In the genomic region with DNA sequence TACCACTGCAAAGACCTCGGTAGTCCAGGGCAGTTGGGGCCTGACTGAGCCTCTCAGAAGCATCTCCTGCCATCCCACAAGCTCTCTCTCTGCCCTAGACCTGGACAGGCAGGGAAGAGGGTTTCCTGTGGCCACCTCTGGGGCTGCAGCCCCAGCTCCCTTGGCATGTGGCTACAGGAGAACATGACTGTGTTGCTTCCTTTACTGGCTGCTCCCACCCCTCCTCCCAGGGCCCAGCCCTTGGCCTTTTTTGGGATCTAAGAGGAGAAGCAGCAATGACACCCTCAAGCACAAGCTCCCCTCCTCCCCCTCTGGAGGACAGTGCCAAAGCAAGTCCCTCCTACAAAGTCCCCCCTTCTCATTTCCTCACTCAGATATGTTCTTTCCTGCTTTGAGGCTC, we compare ENCODE assay signal across 20 cellular contexts. TPM values are rescaled to one million over a fixed set of nuclear protein-coding genes. Genes with fewer than 3 reads are reported as not detected.
DNase-seq lines count a peak whose midpoint lies in the region; ATAC-seq and TF ChIP-seq lines count a peak whose summit lies in the region.
"Had no signal": no experiment of that assay in that cellular context is flagged by ENCODE, and none has a peak within 500 bp of the region (broad histone marks: within the 10 kb centered on the region; RNA-seq: fewer than 3 reads in every experiment).

No MANE protein-coding gene starts in this region.

- DNase-seq in activated CD8-positive, alpha-beta T cell treated with anti-CD3 and anti-CD28 coated beads, Interleukin-2, amount 10 ng/mL, durations not matched to agents 7 days and 5 days = no peak
- DNase-seq in activated CD8-positive, alpha-beta T cell treated with anti-CD3 and anti-CD28 coated beads for 36 hours = no peak
- DNase-seq in RWPE1 (ENCODE audit: low spot score) = no peak
- peak; percentile 53 for DNase-seq in chondrocyte (ENCODE audit: low spot score)
- DNase-seq in stimulated activated effector memory CD8-positive, alpha-beta T cell treated with anti-CD3 and anti-CD28 coated beads, Interleukin-12 subunit alpha, Interleukin-12 subunit beta, amount 100 ng/mL, for 72 hours (ENCODE audit: low spot score in 2 of 2) = no peak
- DNase-seq in activated naive CD4-positive, alpha-beta T cell (lab: John Stamatoyannopoulos, UW) = no peak
- DNase-seq: 8988T; CD8-positive, alpha-beta memory T cell; COR-L47; DMS 273 treated with DMSO at 0.1 percent for 48 hours; DMS53; DND-41; EL; GOT3; H7; HFFc6 had no signal

- no peaks in the 10 kb centered on the region for H3K9me3 Mint-ChIP-seq in activated CD8-positive, alpha-beta T cell treated with anti-CD3 and anti-CD28 coated beads, Interleukin-2, amount 10 ng/mL, durations not matched to agents 7 days and 5 days (ENCODE audit: insufficient read depth)
- no peaks in the 10 kb centered on the region for H3K9me3 Mint-ChIP-seq in activated CD8-positive, alpha-beta T cell treated with anti-CD3 and anti-CD28 coated beads for 36 hours
- no peaks in the 10 kb centered on the region for H3K9me3 Mint-ChIP-seq in chondrocyte (ENCODE audit: low read depth)
- H3K9me3 Mint-ChIP-seq in stimulated activated effector memory CD8-positive, alpha-beta T cell treated with anti-CD3 and anti-CD28 coated beads, Interleukin-12 subunit alpha, Interleukin-12 subunit beta, amount 100 ng/mL, for 72 hours = no peaks in the 10 kb centered on the region
- H3K9me3 Mint-ChIP-seq: CD8-positive, alpha-beta memory T cell; HFFc6 had no signal

- no peaks in the 10 kb centered on the region for H3K27me3 Mint-ChIP-seq in activated CD8-positive, alpha-beta T cell treated with anti-CD3 and anti-CD28 coated beads, Interleukin-2, amount 10 ng/mL, durations not matched to agents 7 days and 5 days (ENCODE audit: low read depth)
- H3K27me3 Mint-ChIP-seq in activated CD8-positive, alpha-beta T cell treated with anti-CD3 and anti-CD28 coated beads for 36 hours = no peaks in the 10 kb centered on the region
- H3K27me3 Mint-ChIP-seq in chondrocyte (ENCODE audit: low read depth) = no peaks in the 10 kb centered on the region
- H3K27me3 Mint-ChIP-seq: CD8-positive, alpha-beta memory T cell had no signal

- no peak overlapping the region for H3K4me3 Mint-ChIP-seq in activated CD8-positive, alpha-beta T cell treated with anti-CD3 and anti-CD28 coated beads, Interleukin-2, amount 10 ng/mL, durations not matched to agents 7 days and 5 days
- no peak overlapping the region for H3K4me3 Mint-ChIP-seq in activated CD8-positive, alpha-beta T cell treated with anti-CD3 and anti-CD28 coated beads for 36 hours
- H3K4me3 Mint-ChIP-seq in chondrocyte (ENCODE audit: unreplicated experiment) = no peak overlapping the region
- no peak overlapping the region for H3K4me3 Mint-ChIP-seq in stimulated activated effector memory CD8-positive, alpha-beta T cell treated with anti-CD3 and anti-CD28 coated beads, Interleukin-12 subunit alpha, Interleukin-12 subunit beta, amount 100 ng/mL, for 72 hours
- H3K4me3 Mint-ChIP-seq: CD8-positive, alpha-beta memory T cell; HFFc6 had no signal

- no peak for ATAC-seq in activated CD8-positive, alpha-beta T cell treated with anti-CD3 and anti-CD28 coated beads, Interleukin-2, amount 10 ng/mL, durations not matched to agents 7 days and 5 days
- ATAC-seq in activated CD8-positive, alpha-beta T cell treated with anti-CD3 and anti-CD28 coated beads for 36 hours = no peak
- no peak for ATAC-seq in stimulated activated effector memory CD8-positive, alpha-beta T cell treated with anti-CD3 and anti-CD28 coated beads, Interleukin-12 subunit alpha, Interleukin-12 subunit beta, amount 100 ng/mL, for 72 hours
- ATAC-seq in HG03442 (IDR thresholded peaks at IDR 0.05; ENCODE audit: unreplicated experiment) = no peak
- ATAC-seq: GM12878, HCT116 had no signal

- H3K36me3 Mint-ChIP-seq in activated CD8-positive, alpha-beta T cell treated with anti-CD3 and anti-CD28 coated beads, Interleukin-2, amount 10 ng/mL, durations not matched to agents 7 days and 5 days (ENCODE audit: low read depth) = peaks cover 50% of the 10 kb centered on the region
- peaks cover 30% of the 10 kb centered on the region for H3K36me3 Mint-ChIP-seq in activated CD8-positive, alpha-beta T cell treated with anti-CD3 and anti-CD28 coated beads for 36 hours (ENCODE audit: low read depth)
- peaks cover 14% of the 10 kb centered on the region for H3K36me3 Mint-ChIP-seq in chondrocyte (ENCODE audit: low read depth)
- H3K36me3 Mint-ChIP-seq in stimulated activated effector memory CD8-positive, alpha-beta T cell treated with anti-CD3 and anti-CD28 coated beads, Interleukin-12 subunit alpha, Interleukin-12 subunit beta, amount 100 ng/mL, for 72 hours = peaks cover 57% of the 10 kb centered on the region

- peak overlapping the region; percentile 4; the same call in 1 of the 2 replicates for H3K27ac ChIP-seq in RWPE1
- H3K27ac ChIP-seq: BLaER1 treated with 17β-estradiol and CSF1 and Interleukin-3, amounts not matched to agents 10 nM and 100 nM had no signal

- TF ChIP-seq CTCF in activated CD8-positive, alpha-beta T cell treated with anti-CD3 and anti-CD28 coated beads for 36 hours (IDR thresholded peaks at IDR 0.05) = no peak
- TF ChIP-seq CTCF in RWPE1 (conservative IDR thresholded peaks at IDR 0.05; ENCODE audit: low read depth) (no peak), chondrocyte (IDR thresholded peaks at IDR 0.05) (no peak)

- POLR2A ChIA-PET in activated CD8-positive, alpha-beta T cell treated with anti-CD3 and anti-CD28 coated beads, Interleukin-2, amount 10 ng/mL, durations not matched to agents 7 days and 5 days (lab: Charles Lee) = no interaction called here
- POLR2A ChIA-PET in activated CD8-positive, alpha-beta T cell treated with anti-CD3 and anti-CD28 coated beads for 36 hours (lab: Charles Lee) = interaction anchor here (1.6 kb wide), 1 partner anchor 18 kb away, joined by 4 read pairs; no protein-coding TSS in a partner anchor
- POLR2A ChIA-PET in RWPE1 (lab: Yijun Ruan, JAX; ENCODE audit: low non-redundant PET) = no interaction called here

- CTCF ChIA-PET in activated CD8-positive, alpha-beta T cell treated with anti-CD3 and anti-CD28 coated beads, Interleukin-2, amount 10 ng/mL, durations not matched to agents 7 days and 5 days (lab: Charles Lee) = no interaction called here
- CTCF ChIA-PET in activated CD8-positive, alpha-beta T cell treated with anti-CD3 and anti-CD28 coated beads for 36 hours (lab: Charles Lee) = interaction anchor here (1.2 to 5.4 kb wide), 2 partner anchors 30 to 327 kb away, joined by 3 to 38 read pairs; a partner anchor contains a TSS
- CTCF ChIA-PET in RWPE1 (lab: Yijun Ruan, JAX) = no interaction called here

- peaks cover 22% of the 10 kb centered on the region for H3K4me1 Mint-ChIP-seq in activated CD8-positive, alpha-beta T cell treated with anti-CD3 and anti-CD28 coated beads, Interleukin-2, amount 10 ng/mL, durations not matched to agents 7 days and 5 days (ENCODE audit: low read depth)
- peaks cover 17% of the 10 kb centered on the region for H3K4me1 Mint-ChIP-seq in activated CD8-positive, alpha-beta T cell treated with anti-CD3 and anti-CD28 coated beads for 36 hours (ENCODE audit: low read depth)
- H3K4me1 Mint-ChIP-seq in chondrocyte (ENCODE audit: low read depth) = peaks cover 38% of the 10 kb centered on the region
- H3K4me1 Mint-ChIP-seq in stimulated activated effector memory CD8-positive, alpha-beta T cell treated with anti-CD3 and anti-CD28 coated beads, Interleukin-12 subunit alpha, Interleukin-12 subunit beta, amount 100 ng/mL, for 72 hours = peaks cover 21% of the 10 kb centered on the region

- intact Hi-C loops in activated CD8-positive, alpha-beta T cell treated with anti-CD3 and anti-CD28 coated beads for 36 hours (cut with micrococcal nuclease) = no loop called here

- H3K27ac Mint-ChIP-seq in activated CD8-positive, alpha-beta T cell treated with anti-CD3 and anti-CD28 coated beads, Interleukin-2, amount 10 ng/mL, durations not matched to agents 7 days and 5 days = peak overlapping the region; percentile 59
- H3K27ac Mint-ChIP-seq in activated CD8-positive, alpha-beta T cell treated with anti-CD3 and anti-CD28 coated beads for 36 hours = no peak overlapping the region
- no peak overlapping the region for H3K27ac Mint-ChIP-seq in chondrocyte (ENCODE audit: unreplicated experiment)
- peak overlapping the region; percentile 59 for H3K27ac Mint-ChIP-seq in stimulated activated effector memory CD8-positive, alpha-beta T cell treated with anti-CD3 and anti-CD28 coated beads, Interleukin-12 subunit alpha, Interleukin-12 subunit beta, amount 100 ng/mL, for 72 hours
- H3K27ac Mint-ChIP-seq: CD8-positive, alpha-beta memory T cell; HFFc6 had no signal

RNA-seq across cellular contexts. Expression of a gene that starts 5.6 kb away (rescaled TPM):
- 10 to 100 TPM; 81.0 to 85.4 TPM for total RNA-seq in activated CD8-positive, alpha-beta T cell treated with anti-CD3 and anti-CD28 coated beads, Interleukin-2, amount 10 ng/mL, durations not matched to agents 7 days and 5 days
- 10 to 100 TPM; 54.6 to 55.8 TPM for total RNA-seq in activated CD8-positive, alpha-beta T cell treated with anti-CD3 and anti-CD28 coated beads for 36 hours
- 48.7 to 61.4 TPM (median 49.8 TPM) in 3 replicates for total RNA-seq in chondrocyte

RNA-seq across cellular contexts. Expression of a gene that starts 5.6 kb away (rescaled TPM):
- total RNA-seq in activated CD8-positive, alpha-beta T cell treated with anti-CD3 and anti-CD28 coated beads, Interleukin-2, amount 10 ng/mL, durations not matched to agents 7 days and 5 days = 10 to 100 TPM; 23.5 to 27.8 TPM
- total RNA-seq in activated CD8-positive, alpha-beta T cell treated with anti-CD3 and anti-CD28 coated beads for 36 hours = 10 to 100 TPM; 48.0 to 48.6 TPM
- total RNA-seq in chondrocyte = 1.9 to 6.8 TPM (median 2.5 TPM) in 3 replicates

RNA-seq across cellular contexts. Expression of a gene that starts 21.5 kb away (rescaled TPM):
- total RNA-seq in activated CD8-positive, alpha-beta T cell treated with anti-CD3 and anti-CD28 coated beads, Interleukin-2, amount 10 ng/mL, durations not matched to agents 7 days and 5 days = 10 to 100 TPM; 24.7 to 26.0 TPM
- 10 to 100 TPM; 24.4 to 25.3 TPM for total RNA-seq in activated CD8-positive, alpha-beta T cell treated with anti-CD3 and anti-CD28 coated beads for 36 hours
- total RNA-seq in chondrocyte = 33.5 to 34.1 TPM (median 33.7 TPM) in 3 replicates

RNA-seq across cellular contexts. Expression of a gene that starts 29.9 kb away (rescaled TPM):
- 10 to 100 TPM; 77.7 to 77.9 TPM for total RNA-seq in activated CD8-positive, alpha-beta T cell treated with anti-CD3 and anti-CD28 coated beads, Interleukin-2, amount 10 ng/mL, durations not matched to agents 7 days and 5 days
- total RNA-seq in activated CD8-positive, alpha-beta T cell treated with anti-CD3 and anti-CD28 coated beads for 36 hours = 10 to 100 TPM; 70.6 to 71.0 TPM
- 144 to 162 TPM (median 148 TPM) in 3 replicates for total RNA-seq in chondrocyte

RNA-seq across cellular contexts. Expression of a gene that starts 58.6 kb away (rescaled TPM):
- total RNA-seq in activated CD8-positive, alpha-beta T cell treated with anti-CD3 and anti-CD28 coated beads, Interleukin-2, amount 10 ng/mL, durations not matched to agents 7 days and 5 days = 10 to 100 TPM; 33.1 to 33.4 TPM
- total RNA-seq in activated CD8-positive, alpha-beta T cell treated with anti-CD3 and anti-CD28 coated beads for 36 hours = 10 to 100 TPM; 14.5 to 17.5 TPM
- 17.4 to 22.5 TPM (median 19.9 TPM) in 3 replicates for total RNA-seq in chondrocyte

Comparison
In these comparisons a context has a peak if more than half of its experiments do, and no peak if none do; other contexts are left out.
1. H3K27ac Mint-ChIP-seq: peak in activated CD8-positive, alpha-beta T cell treated with anti-CD3 and anti-CD28 coated beads, Interleukin-2, amount 10 ng/mL, durations not matched to agents 7 days and 5 days (single experiment) and stimulated activated effector memory CD8-positive, alpha-beta T cell treated with anti-CD3 and anti-CD28 coated beads, Interleukin-12 subunit alpha, Interleukin-12 subunit beta, amount 100 ng/mL, for 72 hours (single experiment); none in activated CD8-positive, alpha-beta T cell treated with anti-CD3 and anti-CD28 coated beads for 36 hours (single experiment) and chondrocyte (single experiment).